In genomic region chr19:30590596-30591229, GRCh38 we compare ENCODE assay signal across 16 cellular contexts.
DNase-seq lines count a peak whose midpoint lies in the region; TF ChIP-seq lines count a peak whose summit lies in the region.
"Had no signal": no experiment of that assay in that cellular context is flagged by ENCODE, and none has a peak within 500 bp of the region (broad histone marks: within the 10 kb centered on the region; RNA-seq: fewer than 3 reads in every experiment).

No MANE protein-coding gene starts in this region.

- no peaks in the 10 kb centered on the region for H3K9me3 ChIP-seq in colonic mucosa
- H3K9me3 ChIP-seq: SJCRH30 had no signal

- H3K27me3 Mint-ChIP-seq in activated naive CD4-positive, alpha-beta T cell treated with anti-CD3 and anti-CD28 coated beads, Interleukin-2, amount 10 ng/mL, durations not matched to agents 7 days and 5 days: no peaks in the 10 kb centered on the region

- no peaks in the 10 kb centered on the region for H3K4me1 ChIP-seq in colonic mucosa
- H3K4me1 ChIP-seq: SJCRH30 had no signal

- H3K36me3 Mint-ChIP-seq in activated naive CD4-positive, alpha-beta T cell treated with anti-CD3 and anti-CD28 coated beads, Interleukin-2, amount 10 ng/mL, durations not matched to agents 7 days and 5 days: no peaks in the 10 kb centered on the region

- DNase-seq in AG10803 (ENCODE audit: low read depth) (peak; percentile 38), anterior cingulate cortex (lab: John Stamatoyannopoulos, UW) (peak in 34 of 58 donors; percentile 4 to 74 (median 36)), inferior parietal cortex (ENCODE audit: extremely low spot score) (peak; percentile 67), pons (ENCODE audit: low spot score) (peak; percentile 73), colonic mucosa (no peak)
- DNase-seq in activated naive CD4-positive, alpha-beta T cell treated with anti-CD3 and anti-CD28 coated beads, Interleukin-2, amount 50 U/mL, for 16 hours: no peak
- no peak for DNase-seq in activated naive CD4-positive, alpha-beta T cell treated with anti-CD3 and anti-CD28 coated beads, Interleukin-2, amount 10 ng/mL, durations not matched to agents 7 days and 5 days
- DNase-seq in activated CD4-positive, CD25-positive, alpha-beta regulatory T cell treated with anti-CD3 and anti-CD28 coated beads, Interleukin-2, amount 50 U/mL, for 72 hours: no peak
- DNase-seq: DMS79 treated with DMSO at 0.1 percent for 48 hours, NCI-H1105 treated with DMSO at 0.1 percent for 48 hours, NCI-H1694 treated with DMSO at 0.1 percent for 48 hours, NCI-H2107, NCI-H510A, NCI-H774, SJCRH30 had no signal

- H3K27me3 ChIP-seq in colonic mucosa: no peaks in the 10 kb centered on the region
- H3K27me3 ChIP-seq: SJCRH30 had no signal

- no peak overlapping the region for H3K4me3 ChIP-seq in AG10803 (ENCODE audit: low read length)
- H3K4me3 ChIP-seq in colonic mucosa: no peak overlapping the region
- H3K4me3 ChIP-seq: SJCRH30 had no signal

- no peak for TF ChIP-seq CTCF in AG10803 (conservative IDR thresholded peaks at IDR 0.05; ENCODE audit: low read length)
- TF ChIP-seq CTCF in colonic mucosa (IDR thresholded peaks at IDR 0.05): no peak

- H3K27ac ChIP-seq in colonic mucosa: no peak overlapping the region
- H3K27ac ChIP-seq: C4-2B, SJCRH30 had no signal

- H3K36me3 ChIP-seq in colonic mucosa: no peaks in the 10 kb centered on the region
- H3K36me3 ChIP-seq: SJCRH30 had no signal

- CTCF ChIA-PET in activated naive CD4-positive, alpha-beta T cell treated with anti-CD3 and anti-CD28 coated beads, Interleukin-2, amount 10 ng/mL, durations not matched to agents 7 days and 5 days (lab: Charles Lee): no interaction called here

- intact Hi-C loops in colonic mucosa (cut with DNase I): no loop called here

- no peaks in the 10 kb centered on the region for H3K4me1 Mint-ChIP-seq in activated naive CD4-positive, alpha-beta T cell treated with anti-CD3 and anti-CD28 coated beads, Interleukin-2, amount 10 ng/mL, durations not matched to agents 7 days and 5 days

- no peaks in the 10 kb centered on the region for H3K9me3 Mint-ChIP-seq in activated naive CD4-positive, alpha-beta T cell treated with anti-CD3 and anti-CD28 coated beads, Interleukin-2, amount 10 ng/mL, durations not matched to agents 7 days and 5 days

- H3K4me3 Mint-ChIP-seq in activated naive CD4-positive, alpha-beta T cell treated with anti-CD3 and anti-CD28 coated beads, Interleukin-2, amount 10 ng/mL, durations not matched to agents 7 days and 5 days: no peak overlapping the region

- H3K9ac ChIP-seq in colonic mucosa (ENCODE audit: low read depth in 2 of 2, low read length in 2 of 2): no peak overlapping the region

- no peak overlapping the region for H3K27ac Mint-ChIP-seq in activated naive CD4-positive, alpha-beta T cell treated with anti-CD3 and anti-CD28 coated beads, Interleukin-2, amount 10 ng/mL, durations not matched to agents 7 days and 5 days

Comparison
In these comparisons a context has a peak if more than half of its experiments do, and no peak if none do; other contexts are left out.
1. DNase-seq: peak in AG10803 (single experiment), anterior cingulate cortex (34 of 58), inferior parietal cortex (single experiment) and pons (single experiment); none in activated naive CD4-positive, alpha-beta T cell treated with anti-CD3 and anti-CD28 coated beads, Interleukin-2, amount 50 U/mL, for 16 hours (single experiment), activated naive CD4-positive, alpha-beta T cell treated with anti-CD3 and anti-CD28 coated beads, Interleukin-2, amount 10 ng/mL, durations not matched to agents 7 days and 5 days (single experiment), colonic mucosa (single experiment) and activated CD4-positive, CD25-positive, alpha-beta regulatory T cell treated with anti-CD3 and anti-CD28 coated beads, Interleukin-2, amount 50 U/mL, for 72 hours (single experiment).